In the genomic region with DNA sequence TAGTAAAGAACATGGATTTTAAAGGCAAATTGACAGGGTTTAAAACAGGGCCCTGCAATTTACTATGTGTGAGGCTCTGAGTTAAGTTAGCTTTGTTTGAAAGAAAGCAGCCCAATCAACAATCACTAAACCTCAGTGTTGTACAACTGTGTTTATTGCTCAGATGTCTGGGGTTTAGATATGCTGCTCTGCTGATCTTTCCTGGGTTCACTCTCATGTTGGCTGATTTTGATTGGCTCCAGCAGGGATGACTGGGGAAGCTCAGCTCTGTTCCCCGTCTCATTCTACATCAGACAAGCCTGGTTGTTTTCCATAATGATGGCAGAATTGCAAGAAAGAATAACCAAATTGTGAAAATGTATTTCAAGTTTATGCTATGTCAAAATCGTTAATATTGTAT, we compare ENCODE assay signal across 39 cellular contexts. TPM values are rescaled to one million over a fixed set of nuclear protein-coding genes. Genes with fewer than 3 reads are reported as not detected.
"Had no signal": no experiment of that assay in that cellular context is flagged by ENCODE, and none has a peak within 500 bp of the region (broad histone marks: within the 10 kb centered on the region; RNA-seq: fewer than 3 reads in every experiment).

No MANE protein-coding gene starts in this region.

- H3K36me3 Mint-ChIP-seq: activated naive CD4-positive, alpha-beta T cell treated with anti-CD3 and anti-CD28 coated beads, Interleukin-2, amount 50 U/mL, for 72 hours; activated naive CD8-positive, alpha-beta T cell treated with anti-CD3 and anti-CD28 coated beads for 36 hours had no signal

- H3K27me3 Mint-ChIP-seq: activated B cell treated with CpG ODN at 0.5 μM for 24 hours; activated CD4-positive, alpha-beta memory T cell treated with anti-CD3 and anti-CD28 coated beads for 36 hours; activated naive CD8-positive, alpha-beta T cell treated with anti-CD3 and anti-CD28 coated beads for 36 hours; activated T-helper 17 cell treated with anti-CD3 and anti-CD28 coated beads, Interleukin-2, amount 50 U/mL, for 72 hours had no signal

- DNase-seq: activated B cell treated with CpG ODN at 0.5 μM for 24 hours; activated CD4-positive, alpha-beta memory T cell treated with anti-CD3 and anti-CD28 coated beads for 36 hours; activated CD4-positive, alpha-beta T cell treated with anti-CD3 and anti-CD28 coated beads for 4 hours; activated CD4-positive, alpha-beta T cell treated with anti-CD3 and anti-CD28 coated beads, Interleukin-2, amount 10 ng/mL, durations not matched to agents 24 days and 14 days; activated CD4-positive, alpha-beta T cell treated with anti-CD3 and anti-CD28 coated beads, Interleukin-2, amount 50 U/mL, for 1 hour; activated CD4-positive, alpha-beta T cell treated with anti-CD3 and anti-CD28 coated beads, Interleukin-2, amount 50 U/mL, for 4 hours; activated CD4-positive, CD25-positive, alpha-beta regulatory T cell treated with anti-CD3 and anti-CD28 coated beads, Interleukin-2, amount 50 U/mL, for 72 hours; activated CD8-positive, alpha-beta memory T cell treated with anti-CD3 and anti-CD28 coated beads, Interleukin-2, amount 50 U/mL, for 4 hours; activated CD8-positive, alpha-beta T cell treated with anti-CD3 and anti-CD28 coated beads for 36 hours; activated effector memory CD4-positive, alpha-beta T cell treated with anti-CD3 and anti-CD28 coated beads, Interleukin-2, amount 50 U/mL, for 16 hours; activated gamma-delta T cell treated with Interleukin-2 at 50 U/mL for 16 hours; activated naive CD4-positive, alpha-beta T cell; activated naive CD4-positive, alpha-beta T cell treated with anti-CD3 and anti-CD28 coated beads for 36 hours; activated naive CD4-positive, alpha-beta T cell treated with anti-CD3 and anti-CD28 coated beads, Interleukin-2, amount 50 U/mL, for 16 hours; activated naive CD8-positive, alpha-beta T cell treated with anti-CD3 and anti-CD28 coated beads for 36 hours; activated T-cell treated with anti-CD3 and anti-CD28 coated beads for 4 hours; activated T-cell treated with anti-CD3 and anti-CD28 coated beads, Interleukin-2, amount 50 U/mL, for 1 hour; activated T-cell treated with anti-CD3 and anti-CD28 coated beads, Interleukin-2, amount 50 U/mL, for 4 hours; activated T-cell treated with anti-CD3 and anti-CD28 coated beads, Interleukin-2, amount 50 U/mL, for 72 hours; adrenal gland; amniotic stem cell; aorta; body of pancreas; brain microvascular endothelial cell; central memory CD4-positive, alpha-beta T cell; T-helper 2 cell; T-helper 9 cell had no signal

- H3K4me3 ChIP-seq: adrenal gland, body of pancreas, breast epithelium had no signal

- H3K9me3 ChIP-seq: adrenal gland, body of pancreas, breast epithelium had no signal

- H3K27ac ChIP-seq: adrenal gland, body of pancreas, brain microvascular endothelial cell, breast epithelium, VCaP had no signal

- H3K4me1 Mint-ChIP-seq: activated B cell treated with CpG ODN at 0.5 μM for 24 hours; activated CD4-positive, alpha-beta T cell treated with anti-CD3 and anti-CD28 coated beads, Interleukin-2, amount 10 ng/mL, durations not matched to agents 24 days and 14 days; activated naive CD8-positive, alpha-beta T cell treated with anti-CD3 and anti-CD28 coated beads for 36 hours; activated T-helper 17 cell treated with anti-CD3 and anti-CD28 coated beads, Interleukin-2, amount 50 U/mL, for 72 hours had no signal

- H3K4me3 Mint-ChIP-seq: activated B cell treated with CpG ODN at 0.5 μM for 24 hours; activated CD4-positive, alpha-beta memory T cell treated with anti-CD3 and anti-CD28 coated beads for 36 hours; activated CD4-positive, alpha-beta T cell treated with anti-CD3 and anti-CD28 coated beads, Interleukin-2, amount 10 ng/mL, durations not matched to agents 24 days and 14 days; activated CD8-positive, alpha-beta T cell treated with anti-CD3 and anti-CD28 coated beads for 36 hours; activated naive CD4-positive, alpha-beta T cell treated with anti-CD3 and anti-CD28 coated beads for 36 hours; activated naive CD8-positive, alpha-beta T cell treated with anti-CD3 and anti-CD28 coated beads for 36 hours; activated T-cell treated with anti-CD3 and anti-CD28 coated beads, Interleukin-2, amount 50 U/mL, for 4 hours; activated T-cell treated with anti-CD3 and anti-CD28 coated beads, Interleukin-2, amount 50 U/mL, for 72 hours; activated T-helper 1 cell treated with anti-CD3 and anti-CD28 coated beads, Interleukin-12 subunit alpha, Interleukin-12 subunit beta, Interleukin-2, Interleukin-4 antibody, amounts not matched to agents 30 ng/mL and 10 ng/mL and 1 ng/mL, durations not matched to agents 14 hours and 24 hours and 36 hours; activated T-helper 17 cell treated with anti-CD3 and anti-CD28 coated beads, Interleukin-2, amount 50 U/mL, for 72 hours; T-helper 1 cell treated with Interleukin-12 subunit alpha and Interleukin-12 subunit beta and Interleukin-4 antibody, amounts not matched to agents 30 μg/mL and 1 μg/mL, for 36 hours; T-helper 2 cell treated with Interferon-gamma antibody and Interleukin-4, amounts not matched to agents 5 μg/mL and 100 μg/mL, for 36 hours had no signal

- ATAC-seq: activated CD8-positive, alpha-beta T cell treated with anti-CD3 and anti-CD28 coated beads for 36 hours; activated naive CD4-positive, alpha-beta T cell treated with anti-CD3 and anti-CD28 coated beads, Interleukin-2, amount 50 U/mL, for 72 hours; activated T-cell treated with anti-CD3 and anti-CD28 coated beads, Interleukin-2, amount 50 U/mL, for 4 hours; activated T-cell treated with anti-CD3 and anti-CD28 coated beads, Interleukin-2, amount 50 U/mL, for 72 hours; activated T-helper 17 cell treated with anti-CD3 and anti-CD28 coated beads, Interleukin-2, amount 50 U/mL, for 72 hours; body of pancreas had no signal

- H3K36me3 ChIP-seq: adrenal gland, brain microvascular endothelial cell, breast epithelium had no signal

- H3K27me3 ChIP-seq: adrenal gland, body of pancreas, brain microvascular endothelial cell, breast epithelium had no signal

- H3K4me1 ChIP-seq: adrenal gland, breast epithelium had no signal

- H3K27ac Mint-ChIP-seq: activated B cell treated with CpG ODN at 0.5 μM for 24 hours; activated CD4-positive, alpha-beta memory T cell treated with anti-CD3 and anti-CD28 coated beads for 36 hours; activated CD4-positive, alpha-beta T cell treated with anti-CD3 and anti-CD28 coated beads, Interleukin-2, amount 10 ng/mL, durations not matched to agents 24 days and 14 days; activated CD8-positive, alpha-beta T cell treated with anti-CD3 and anti-CD28 coated beads for 36 hours; activated naive CD4-positive, alpha-beta T cell treated with anti-CD3 and anti-CD28 coated beads for 36 hours; activated naive CD4-positive, alpha-beta T cell treated with anti-CD3 and anti-CD28 coated beads, Interleukin-2, amount 50 U/mL, for 72 hours; activated naive CD8-positive, alpha-beta T cell treated with anti-CD3 and anti-CD28 coated beads for 36 hours; activated T-cell treated with anti-CD3 and anti-CD28 coated beads, Interleukin-2, amount 50 U/mL, for 72 hours; activated T-helper 1 cell treated with anti-CD3 and anti-CD28 coated beads, Interleukin-12 subunit alpha, Interleukin-12 subunit beta, Interleukin-2, Interleukin-4 antibody, amounts not matched to agents 30 ng/mL and 10 ng/mL and 1 ng/mL, durations not matched to agents 14 hours and 24 hours and 36 hours; activated T-helper 17 cell treated with anti-CD3 and anti-CD28 coated beads, Interleukin-2, amount 50 U/mL, for 72 hours; T-helper 1 cell treated with Interleukin-12 subunit alpha and Interleukin-12 subunit beta and Interleukin-4 antibody, amounts not matched to agents 30 μg/mL and 1 μg/mL, for 36 hours; T-helper 2 cell treated with Interferon-gamma antibody and Interleukin-4, amounts not matched to agents 5 μg/mL and 100 μg/mL, for 36 hours had no signal

- H3K9me3 Mint-ChIP-seq: activated B cell treated with CpG ODN at 0.5 μM for 24 hours; activated CD4-positive, alpha-beta memory T cell treated with anti-CD3 and anti-CD28 coated beads for 36 hours; activated CD4-positive, alpha-beta T cell treated with anti-CD3 and anti-CD28 coated beads, Interleukin-2, amount 10 ng/mL, durations not matched to agents 24 days and 14 days; activated CD8-positive, alpha-beta T cell treated with anti-CD3 and anti-CD28 coated beads for 36 hours; activated naive CD4-positive, alpha-beta T cell treated with anti-CD3 and anti-CD28 coated beads for 36 hours; activated naive CD4-positive, alpha-beta T cell treated with anti-CD3 and anti-CD28 coated beads, Interleukin-2, amount 50 U/mL, for 72 hours; activated naive CD8-positive, alpha-beta T cell treated with anti-CD3 and anti-CD28 coated beads for 36 hours; activated T-cell treated with anti-CD3 and anti-CD28 coated beads, Interleukin-2, amount 50 U/mL, for 4 hours; activated T-cell treated with anti-CD3 and anti-CD28 coated beads, Interleukin-2, amount 50 U/mL, for 72 hours; activated T-helper 1 cell treated with anti-CD3 and anti-CD28 coated beads, Interleukin-12 subunit alpha, Interleukin-12 subunit beta, Interleukin-2, Interleukin-4 antibody, amounts not matched to agents 30 ng/mL and 10 ng/mL and 1 ng/mL, durations not matched to agents 14 hours and 24 hours and 36 hours; activated T-helper 17 cell treated with anti-CD3 and anti-CD28 coated beads, Interleukin-2, amount 50 U/mL, for 72 hours; T-helper 1 cell treated with Interleukin-12 subunit alpha and Interleukin-12 subunit beta and Interleukin-4 antibody, amounts not matched to agents 30 μg/mL and 1 μg/mL, for 36 hours; T-helper 2 cell treated with Interferon-gamma antibody and Interleukin-4, amounts not matched to agents 5 μg/mL and 100 μg/mL, for 36 hours had no signal

- FAIRE-seq: astrocyte, TTC549 had no signal

RNA-seq across cellular contexts. Expression of a gene that starts 10.9 kb away (rescaled TPM):
- total RNA-seq: activated B cell treated with CpG ODN at 0.5 μM for 24 hours; activated CD4-positive, alpha-beta memory T cell treated with anti-CD3 and anti-CD28 coated beads for 36 hours; activated CD4-positive, alpha-beta T cell treated with anti-CD3 and anti-CD28 coated beads, Interleukin-2, amount 10 ng/mL, durations not matched to agents 24 days and 14 days; activated CD8-positive, alpha-beta memory T cell treated with anti-CD3 and anti-CD28 coated beads for 36 hours; activated CD8-positive, alpha-beta T cell treated with anti-CD3 and anti-CD28 coated beads for 36 hours; activated naive CD4-positive, alpha-beta T cell treated with anti-CD3 and anti-CD28 coated beads for 36 hours; activated naive CD4-positive, alpha-beta T cell treated with anti-CD3 and anti-CD28 coated beads, Interleukin-2, amount 50 U/mL, for 72 hours; activated T-cell treated with anti-CD3 and anti-CD28 coated beads, Interleukin-2, amount 50 U/mL, for 4 hours; activated T-cell treated with anti-CD3 and anti-CD28 coated beads, Interleukin-2, amount 50 U/mL, for 72 hours; activated T-helper 17 cell treated with anti-CD3 and anti-CD28 coated beads, Interleukin-2, amount 50 U/mL, for 72 hours; adrenal gland; aorta; astrocyte; body of pancreas; cardiac septum; cerebellum had no signal
- polyA plus RNA-seq: adrenal gland, aorta had no signal
